In the genomic region with DNA sequence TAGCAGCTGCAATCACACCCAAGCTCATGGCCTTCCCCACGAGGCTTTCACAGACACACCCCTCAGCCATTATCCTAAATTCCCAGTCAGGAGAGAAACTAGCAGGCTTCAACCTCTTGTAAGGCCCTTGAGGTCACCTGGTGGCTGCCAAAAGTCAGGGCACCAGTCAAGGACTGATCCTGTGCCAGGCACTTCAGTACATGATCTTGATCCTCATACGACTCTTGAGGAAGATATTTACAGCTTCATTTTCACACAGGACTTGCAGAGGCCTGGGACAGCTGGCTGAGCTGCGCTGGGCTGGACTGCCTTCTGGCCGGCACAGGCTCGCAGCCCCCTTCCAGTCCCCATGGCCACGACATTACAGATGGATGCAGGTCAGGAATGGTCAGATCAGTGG, we compare ENCODE assay signal across 17 cellular contexts. TPM values are rescaled to one million over a fixed set of nuclear protein-coding genes. Genes with fewer than 3 reads are reported as not detected.
DNase-seq lines count a peak whose midpoint lies in the region; ATAC-seq, FAIRE-seq and TF ChIP-seq lines count a peak whose summit lies in the region.
"Had no signal": no experiment of that assay in that cellular context is flagged by ENCODE, and none has a peak within 500 bp of the region (broad histone marks: within the 10 kb centered on the region; RNA-seq: fewer than 3 reads in every experiment).

No MANE protein-coding gene starts in this region.

- H3K9me3 Mint-ChIP-seq in CD8-positive, alpha-beta T cell: no peaks in the 10 kb centered on the region
- no peaks in the 10 kb centered on the region for H3K9me3 Mint-ChIP-seq in activated CD4-positive, alpha-beta memory T cell treated with anti-CD3 and anti-CD28 coated beads, Interleukin-2, amount 10 ng/mL, durations not matched to agents 7 days and 5 days
- H3K9me3 Mint-ChIP-seq in memory B cell: no peaks in the 10 kb centered on the region

- H3K4me1 ChIP-seq in A549: peaks cover 4% of the 10 kb centered on the region; the same call in 1 of the 3 replicates
- H3K4me1 ChIP-seq in CD8-positive, alpha-beta T cell (ENCODE audit: insufficient read depth, low read length): no peaks in the 10 kb centered on the region

- no peak overlapping the region for H3K4me3 ChIP-seq in A549
- no peak overlapping the region for H3K4me3 ChIP-seq in CD8-positive, alpha-beta T cell (ENCODE audit: low read depth, low read length)
- H3K4me3 ChIP-seq: thoracic aorta had no signal

- ATAC-seq in A549: peak; percentile 3 to 13; a peak in 3 of 6 replicates
- no peak for ATAC-seq in CD8-positive, alpha-beta T cell
- no peak for ATAC-seq in memory B cell (ENCODE audit: low read depth)
- no peak for ATAC-seq in HG03565 (IDR thresholded peaks at IDR 0.05; ENCODE audit: unreplicated experiment)
- ATAC-seq: esophagus mucosa had no signal

- TF ChIP-seq POLR2A in A549 (IDR thresholded peaks at IDR 0.05; ENCODE audit: low read length): no peak

- 88% methylated on average over 6 of the region's 6 CpGs for WGBS in A549 (ENCODE audit: missing lambda C conversion rate)

- H3K27ac ChIP-seq in A549: no peak overlapping the region
- H3K27ac ChIP-seq in CD8-positive, alpha-beta T cell (ENCODE audit: low read depth, low read length): no peak overlapping the region
- H3K27ac ChIP-seq: thoracic aorta had no signal

- no peak overlapping the region for H3K4me3 Mint-ChIP-seq in CD8-positive, alpha-beta T cell
- no peak overlapping the region for H3K4me3 Mint-ChIP-seq in activated CD4-positive, alpha-beta memory T cell treated with anti-CD3 and anti-CD28 coated beads, Interleukin-2, amount 10 ng/mL, durations not matched to agents 7 days and 5 days
- H3K4me3 Mint-ChIP-seq in memory B cell: no peak overlapping the region
- H3K4me3 Mint-ChIP-seq: B cell had no signal

- CTCF ChIA-PET in A549 (lab: Yijun Ruan, JAX): interaction anchor here (0.6 to 4.8 kb wide), 5 partner anchors 10 to 21 kb away, joined by 3 to 29 read pairs (median 5); no protein-coding TSS in a partner anchor
- CTCF ChIA-PET in CD8-positive, alpha-beta T cell (lab: Charles Lee): interaction anchor here (1.3 to 1.8 kb wide), 3 partner anchors 9 to 35 kb away, joined by 6 read pairs; a partner anchor contains a TSS
- CTCF ChIA-PET in activated CD4-positive, alpha-beta memory T cell treated with anti-CD3 and anti-CD28 coated beads, Interleukin-2, amount 10 ng/mL, durations not matched to agents 7 days and 5 days (lab: Charles Lee): interaction anchor here (1.5 kb wide), 1 partner anchor 9 kb away, joined by 3 read pairs; a partner anchor contains a TSS

- H3K36me3 ChIP-seq in CD8-positive, alpha-beta T cell (ENCODE audit: insufficient read depth, low read length): peaks cover 44% of the 10 kb centered on the region

- peak overlapping the region; percentile 72 for H3K27ac Mint-ChIP-seq in CD8-positive, alpha-beta T cell
- peak overlapping the region; percentile 21 for H3K27ac Mint-ChIP-seq in activated CD4-positive, alpha-beta memory T cell treated with anti-CD3 and anti-CD28 coated beads, Interleukin-2, amount 10 ng/mL, durations not matched to agents 7 days and 5 days
- H3K27ac Mint-ChIP-seq in memory B cell: peak overlapping the region; percentile 8

- no peak for TF ChIP-seq CTCF in A549 (IDR thresholded peaks at IDR 0.05)
- no peak for TF ChIP-seq CTCF in CD8-positive, alpha-beta T cell (IDR thresholded peaks at IDR 0.05)

- peaks cover 82% of the 10 kb centered on the region for H3K36me3 Mint-ChIP-seq in CD8-positive, alpha-beta T cell
- H3K36me3 Mint-ChIP-seq in activated CD4-positive, alpha-beta memory T cell treated with anti-CD3 and anti-CD28 coated beads, Interleukin-2, amount 10 ng/mL, durations not matched to agents 7 days and 5 days (ENCODE audit: low read depth): peaks cover 82% of the 10 kb centered on the region
- peaks cover 21% of the 10 kb centered on the region for H3K36me3 Mint-ChIP-seq in memory B cell

- no peak for TF ChIP-seq RAD21 in A549 (conservative IDR thresholded peaks at IDR 0.05 in 1 of 2, IDR thresholded peaks at IDR 0.05 in 1 of 2)

- H3K27me3 Mint-ChIP-seq in CD8-positive, alpha-beta T cell (ENCODE audit: low read depth): no peaks in the 10 kb centered on the region
- H3K27me3 Mint-ChIP-seq in activated CD4-positive, alpha-beta memory T cell treated with anti-CD3 and anti-CD28 coated beads, Interleukin-2, amount 10 ng/mL, durations not matched to agents 7 days and 5 days: no peaks in the 10 kb centered on the region
- no peaks in the 10 kb centered on the region for H3K27me3 Mint-ChIP-seq in memory B cell
- H3K27me3 Mint-ChIP-seq: B cell had no signal

- peaks cover 22% of the 10 kb centered on the region for H3K4me1 Mint-ChIP-seq in CD8-positive, alpha-beta T cell (ENCODE audit: low read depth)
- H3K4me1 Mint-ChIP-seq in activated CD4-positive, alpha-beta memory T cell treated with anti-CD3 and anti-CD28 coated beads, Interleukin-2, amount 10 ng/mL, durations not matched to agents 7 days and 5 days: peaks cover 25% of the 10 kb centered on the region
- peaks cover 21% of the 10 kb centered on the region for H3K4me1 Mint-ChIP-seq in memory B cell

- intact Hi-C loops in CD8-positive, alpha-beta T cell (cut with DNase I, micrococcal nuclease): no loop called here

- POLR2A ChIA-PET in A549 (lab: Yijun Ruan, JAX): interaction anchor here (2.9 kb wide), 1 partner anchor 9 kb away, joined by 23 read pairs; a partner anchor contains a TSS
- POLR2A ChIA-PET in CD8-positive, alpha-beta T cell (lab: Charles Lee): interaction anchor here (0.8 to 5.1 kb wide), 3 partner anchors 9 to 70 kb away, joined by 3 to 32 read pairs (median 3); a partner anchor contains a TSS
- POLR2A ChIA-PET in activated CD4-positive, alpha-beta memory T cell treated with anti-CD3 and anti-CD28 coated beads, Interleukin-2, amount 10 ng/mL, durations not matched to agents 7 days and 5 days (lab: Charles Lee): interaction anchor here (1.4 to 12.4 kb wide), 5 partner anchors 9 to 105 kb away, joined by 3 to 160 read pairs (median 11); a partner anchor contains a TSS

- DNase-seq in A549 (ENCODE audit: low read depth in 1 of 2, low spot score in 1 of 2) (no peak), memory B cell (ENCODE audit: low spot score in 2 of 2) (no peak), NCI-H1436 treated with DMSO at 0.1 percent for 48 hours (lab: John Stamatoyannopoulos, UW) (no peak), amniotic stem cell (lab: John Stamatoyannopoulos, UW) (no peak), DMS53 treated with DMSO at 0.1 percent for 48 hours (lab: John Stamatoyannopoulos, UW; ENCODE audit: unreplicated experiment) (no peak)
- no peak for DNase-seq in CD8-positive, alpha-beta T cell
- DNase-seq in activated CD4-positive, alpha-beta memory T cell treated with anti-CD3 and anti-CD28 coated beads, Interleukin-2, amount 10 ng/mL, durations not matched to agents 7 days and 5 days: no peak
- DNase-seq: activated effector memory CD4-positive, alpha-beta T cell treated with Interleukin-2 at 50 U/mL for 16 hours; cortex of kidney; MM.1S; NCI-H1930; OCI-M1; stimulated activated CD4-positive, alpha-beta T cell treated with anti-CD3 and anti-CD28 coated beads, Interleukin-2, amount 100 ng/mL, for 48 hours had no signal

- H3K9me3 ChIP-seq in A549: no peaks in the 10 kb centered on the region
- no peaks in the 10 kb centered on the region for H3K9me3 ChIP-seq in CD8-positive, alpha-beta T cell (ENCODE audit: low read length)
- H3K9me3 ChIP-seq: thoracic aorta had no signal

- FAIRE-seq in A549 (lab: Jason Lieb, UNC): no peak

- TF ChIP-seq EP300 in A549 (IDR thresholded peaks at IDR 0.05): no peak

- no peak overlapping the region for H3K4me2 ChIP-seq in A549

- no peaks in the 10 kb centered on the region for H3K27me3 ChIP-seq in CD8-positive, alpha-beta T cell (ENCODE audit: insufficient read depth, low read length)

RNA-seq across cellular contexts. Expression of a gene that starts 8.8 kb away (rescaled TPM):
- 42.4 and 81.8 TPM in 2 replicates for polyA plus RNA-seq in A549 (2011; rRNA removed)
- polyA plus RNA-seq in A549 (2012; cell fraction: cytosol; rRNA removed): 91.7 and 140 TPM in 2 replicates
- 38.4 and 50.0 TPM in 2 replicates for polyA plus RNA-seq in A549 (2012; cell fraction: nucleus; rRNA removed)
- 334 to 347 TPM (median 343 TPM) in 3 replicates for polyA plus RNA-seq in A549 (2017; fragmentation: RNase III; extraction: RNeasy Plus Mini Kit Qiagen cat#74134 plus additional on column Dnase treatment)
- polyA minus RNA-seq in A549 (2011; rRNA and poly(A)+ RNA removed): 14.4 and 19.3 TPM in 2 replicates
- 10 to 100 TPM; 34.5 to 36.2 TPM for total RNA-seq in CD8-positive, alpha-beta T cell
- 100 to 1,000 TPM in 1 of 2 experiments, 10 to 100 TPM in 1; 93.8 to 103 TPM for total RNA-seq in activated CD4-positive, alpha-beta memory T cell treated with anti-CD3 and anti-CD28 coated beads, Interleukin-2, amount 10 ng/mL, durations not matched to agents 7 days and 5 days

RNA-seq across cellular contexts. Expression of a gene that starts 9.2 kb away (rescaled TPM):
- polyA plus RNA-seq in A549 (2011; rRNA removed): 81.7 and 96.5 TPM in 2 replicates
- 95.6 and 120 TPM in 2 replicates for polyA plus RNA-seq in A549 (2012; cell fraction: cytosol; rRNA removed)
- polyA plus RNA-seq in A549 (2012; cell fraction: nucleus; rRNA removed): 64.4 and 67.6 TPM in 2 replicates
- 97.0 to 105 TPM (median 105 TPM) in 3 replicates for polyA plus RNA-seq in A549 (2017; fragmentation: RNase III; extraction: RNeasy Plus Mini Kit Qiagen cat#74134 plus additional on column Dnase treatment)
- 25.9 and 29.9 TPM in 2 replicates for polyA minus RNA-seq in A549 (2011; rRNA and poly(A)+ RNA removed)
- total RNA-seq in CD8-positive, alpha-beta T cell: 100 to 1,000 TPM; 144 TPM
- total RNA-seq in activated CD4-positive, alpha-beta memory T cell treated with anti-CD3 and anti-CD28 coated beads, Interleukin-2, amount 10 ng/mL, durations not matched to agents 7 days and 5 days: 100 to 1,000 TPM; 104 to 106 TPM

RNA-seq across cellular contexts. Expression of a gene that starts 25.1 kb away (rescaled TPM):
- polyA plus RNA-seq in A549 (2011; rRNA removed) (141 and 197 TPM in 2 replicates), A549 (2017; fragmentation: RNase III; extraction: RNeasy Plus Mini Kit Qiagen cat#74134 plus additional on column Dnase treatment) (272 to 302 TPM (median 294 TPM) in 3 replicates)
- 504 and 519 TPM in 2 replicates for polyA plus RNA-seq in A549 (2012; cell fraction: cytosol; rRNA removed)
- 356 and 444 TPM in 2 replicates for polyA plus RNA-seq in A549 (2012; cell fraction: nucleus; rRNA removed)
- 61.3 and 103 TPM in 2 replicates for polyA minus RNA-seq in A549 (2011; rRNA and poly(A)+ RNA removed)
- total RNA-seq in CD8-positive, alpha-beta T cell: 10 to 100 TPM; 68.5 to 70.5 TPM
- total RNA-seq in activated CD4-positive, alpha-beta memory T cell treated with anti-CD3 and anti-CD28 coated beads, Interleukin-2, amount 10 ng/mL, durations not matched to agents 7 days and 5 days: 100 to 1,000 TPM; 396 to 397 TPM

RNA-seq across cellular contexts. Expression of a gene that starts 39.0 kb away (rescaled TPM):
- polyA plus RNA-seq in A549 (2011; rRNA removed): 3.9 and 5.1 TPM in 2 replicates
- 7.0 and 8.6 TPM in 2 replicates for polyA plus RNA-seq in A549 (2012; cell fraction: cytosol; rRNA removed)
- polyA plus RNA-seq in A549 (2012; cell fraction: nucleus; rRNA removed): 13.1 and 16.6 TPM in 2 replicates
- polyA plus RNA-seq in A549 (2017; fragmentation: RNase III; extraction: RNeasy Plus Mini Kit Qiagen cat#74134 plus additional on column Dnase treatment): 5.4 to 6.3 TPM (median 5.5 TPM) in 3 replicates
- polyA minus RNA-seq in A549 (2011; rRNA and poly(A)+ RNA removed): 3.4 and 4.9 TPM in 2 replicates
- 1 to 10 TPM; 4.2 to 4.5 TPM for total RNA-seq in CD8-positive, alpha-beta T cell
- 1 to 10 TPM; 6.6 to 7.5 TPM for total RNA-seq in activated CD4-positive, alpha-beta memory T cell treated with anti-CD3 and anti-CD28 coated beads, Interleukin-2, amount 10 ng/mL, durations not matched to agents 7 days and 5 days

RNA-seq across cellular contexts. Expression of a gene that starts 39.1 kb away (rescaled TPM):
- polyA plus RNA-seq in A549 (2011; rRNA removed) (28.7 and 31.3 TPM in 2 replicates), A549 (2017; fragmentation: RNase III; extraction: RNeasy Plus Mini Kit Qiagen cat#74134 plus additional on column Dnase treatment) (34.1 to 39.1 TPM (median 35.6 TPM) in 3 replicates)
- 44.4 and 52.5 TPM in 2 replicates for polyA plus RNA-seq in A549 (2012; cell fraction: cytosol; rRNA removed)
- 173 and 178 TPM in 2 replicates for polyA plus RNA-seq in A549 (2012; cell fraction: nucleus; rRNA removed)
- 47.7 and 48.4 TPM in 2 replicates for polyA minus RNA-seq in A549 (2011; rRNA and poly(A)+ RNA removed)
- 10 to 100 TPM; 33.4 to 33.9 TPM for total RNA-seq in CD8-positive, alpha-beta T cell
- 10 to 100 TPM; 64.1 to 66.2 TPM for total RNA-seq in activated CD4-positive, alpha-beta memory T cell treated with anti-CD3 and anti-CD28 coated beads, Interleukin-2, amount 10 ng/mL, durations not matched to agents 7 days and 5 days

Comparison
In these comparisons a context has a peak if more than half of its experiments do, and no peak if none do; other contexts are left out.
1. ATAC-seq: peak in A549 (2 of 2); none in CD8-positive, alpha-beta T cell (single experiment), memory B cell (single experiment) and HG03565 (single experiment).
2. H3K27ac Mint-ChIP-seq: peak in every context shown above with its lines; median percentile 72 in CD8-positive, alpha-beta T cell; 21 in activated CD4-positive, alpha-beta memory T cell treated with anti-CD3 and anti-CD28 coated beads, Interleukin-2, amount 10 ng/mL, durations not matched to agents 7 days and 5 days; 8 in memory B cell.
3. RNA of a gene that starts 25.1 kb away (total RNA-seq): 396 to 397 TPM in activated CD4-positive, alpha-beta memory T cell treated with anti-CD3 and anti-CD28 coated beads, Interleukin-2, amount 10 ng/mL, durations not matched to agents 7 days and 5 days; 68.5 to 70.5 TPM in CD8-positive, alpha-beta T cell; every median in the first group is over 4 times any median in the second.